In genomic region chr5:88952996-88953643, GRCh38 we compare ENCODE assay signal across 21 cellular contexts.
DNase-seq lines count a peak whose midpoint lies in the region; ATAC-seq, FAIRE-seq and TF ChIP-seq lines count a peak whose summit lies in the region.
"Had no signal": no experiment of that assay in that cellular context is flagged by ENCODE, and none has a peak within 500 bp of the region (broad histone marks: within the 10 kb centered on the region; RNA-seq: fewer than 3 reads in every experiment).

No MANE protein-coding gene starts in this region.

- H3K79me2 ChIP-seq in GM12878 (ENCODE audit: control insufficient read depth, insufficient read depth, low read length) (no peaks in the 10 kb centered on the region), HepG2 (ENCODE audit: insufficient read depth, low read length) (no peaks in the 10 kb centered on the region)

- H3K9ac ChIP-seq in GM12878 (ENCODE audit: control insufficient read depth, insufficient read depth, low read length) (no peak overlapping the region), HepG2 (ENCODE audit: insufficient read depth, low read depth, low read length) (no peak overlapping the region)

- H3K27me3 ChIP-seq in GM12878 (replicated peaks in 1 of 2; ENCODE audit: control insufficient read depth in 2 of 2, insufficient read depth in 2 of 2, low read length in 1 of 2) (no peaks in the 10 kb centered on the region), HepG2 (ENCODE audit: control insufficient read depth in 1 of 2, insufficient read depth in 2 of 2, low read length in 2 of 2) (no peaks in the 10 kb centered on the region)

- H3K4me2 ChIP-seq in GM12878 (ENCODE audit: control insufficient read depth, insufficient read depth) (peak overlapping the region; percentile 36; the same call in 1 of the 2 replicates), HepG2 (ENCODE audit: low read depth, low read length) (no peak overlapping the region)

- FAIRE-seq in GM12878 (lab: Jason Lieb, UNC) (no peak), HepG2 (lab: Jason Lieb, UNC) (no peak)
- FAIRE-seq: A204.1, G401.6 had no signal

- H3K36me3 ChIP-seq in GM12878 (ENCODE audit: control insufficient read depth in 2 of 2, insufficient read depth in 2 of 2, low read length in 1 of 2) (no peaks in the 10 kb centered on the region), HepG2 (replicated peaks in 1 of 2; ENCODE audit: control insufficient read depth in 1 of 2, insufficient read depth in 2 of 2, low read length in 2 of 2) (no peaks in the 10 kb centered on the region)
- H3K36me3 ChIP-seq: HAP-1, left ventricle myocardium inferior had no signal

- RAD21 ChIA-PET in GM12878 (lab: Charles Lee; ENCODE audit: unreplicated experiment), result interaction anchor here (1.2 kb wide), 2 partner anchors 25 to 66 kb away, joined by 3 to 4 read pairs; no protein-coding TSS in a partner anchor

- no peak overlapping the region for H3K27ac Mint-ChIP-seq in T-cell
- H3K27ac Mint-ChIP-seq: activated CD4-positive, alpha-beta memory T cell treated with anti-CD3 and anti-CD28 coated beads, Interleukin-2, amount 10 ng/mL, durations not matched to agents 7 days and 5 days; activated T-helper 17 cell treated with anti-CD3 and anti-CD28 coated beads, Interleukin-2, amount 50 U/mL, for 72 hours; CD4-positive, alpha-beta T cell had no signal

- H4K20me1 ChIP-seq in GM12878 (ENCODE audit: control insufficient read depth, insufficient read depth) (no peaks in the 10 kb centered on the region), HepG2 (ENCODE audit: insufficient read depth, low read length) (no peaks in the 10 kb centered on the region)

- H3K9me3 Mint-ChIP-seq in T-cell, result no peaks in the 10 kb centered on the region
- H3K9me3 Mint-ChIP-seq: activated CD4-positive, alpha-beta memory T cell treated with anti-CD3 and anti-CD28 coated beads, Interleukin-2, amount 10 ng/mL, durations not matched to agents 7 days and 5 days; CD4-positive, alpha-beta T cell; neural crest cell had no signal

- no peak for TF ChIP-seq EP300 in GM12878 (IDR thresholded peaks at IDR 0.05; ENCODE audit: borderline replicate concordance in 1 of 2, control insufficient read depth in 1 of 2, low read depth in 2 of 2, low read length in 2 of 2)
- TF ChIP-seq EP300 in HepG2 (IDR thresholded peaks at IDR 0.05; ENCODE audit: low read depth in 2 of 2, low read length in 2 of 2), result no peak
- no peak for TF ChIP-seq EP300 in HepG2 (CRISPR knock-in tag; IDR thresholded peaks at IDR 0.05; ENCODE audit: borderline replicate concordance)

- ATAC-seq in GM12878 (peak; percentile 41), HepG2 (no peak), T-cell (replicated peaks in 1 of 4) (no peak)
- ATAC-seq: activated T-helper 17 cell treated with anti-CD3 and anti-CD28 coated beads, Interleukin-2, amount 50 U/mL, for 72 hours had no signal

- no TSS peak for BruUV-seq in GM12878 (replicated peaks; lab: Mats Ljungman, UMichigan)
- no TSS peak for BruUV-seq in HepG2 (replicated peaks; lab: Mats Ljungman, UMichigan)

- H3K36me3 Mint-ChIP-seq in T-cell, result no peaks in the 10 kb centered on the region

- DNase-seq in NCI-H1417 (lab: John Stamatoyannopoulos, UW) (peak; percentile 29 to 56 (median 51)), NCI-H1417 treated with DMSO at 0.1 percent for 48 hours (lab: John Stamatoyannopoulos, UW) (no peak), NCI-H2029 treated with DMSO at 0.1 percent for 48 hours (lab: John Stamatoyannopoulos, UW) (peak; percentile 49), GM12878 (ENCODE audit: low read depth, low spot score) (no peak), HepG2 (ENCODE audit: low spot score) (no peak), NCI-H2227 (lab: John Stamatoyannopoulos, UW; ENCODE audit: unreplicated experiment) (no peak), T-cell (no peak)
- DNase-seq in activated T-cell treated with anti-CD3 and anti-CD28 coated beads, Interleukin-2, amount 50 U/mL, for 1 hour, result no peak
- DNase-seq: activated CD4-positive, alpha-beta memory T cell treated with anti-CD3 and anti-CD28 coated beads, Interleukin-2, amount 10 ng/mL, durations not matched to agents 7 days and 5 days; CD4-positive, alpha-beta T cell; erythroblast; hippocampal formation; Kasumi-1; left ventricle myocardium inferior; right cardiac atrium had no signal

- CTCF ChIA-PET in GM12878 (lab: Yijun Ruan, JAX), result interaction anchor here (0.7 to 2.2 kb wide), 2 partner anchors 8 to 65 kb away, joined by 3 to 5 read pairs; no protein-coding TSS in a partner anchor
- CTCF ChIA-PET in HepG2 (lab: Yijun Ruan, JAX; ENCODE audit: low intra/inter-chr PET ratio, low total read pairs), result no interaction called here
- CTCF ChIA-PET in T-cell (lab: Charles Lee), result no interaction called here

- SMC1A ChIA-PET in GM12878 (lab: Charles Lee; ENCODE audit: uncharacterized antibody, unreplicated experiment), result interaction anchor here (0.5 to 1.8 kb wide), 4 partner anchors 8 to 776 kb away, joined by 3 to 7 read pairs (median 4); no protein-coding TSS in a partner anchor

- no peak overlapping the region for H3K4me3 Mint-ChIP-seq in T-cell
- H3K4me3 Mint-ChIP-seq: activated CD4-positive, alpha-beta memory T cell treated with anti-CD3 and anti-CD28 coated beads, Interleukin-2, amount 10 ng/mL, durations not matched to agents 7 days and 5 days; activated T-helper 17 cell treated with anti-CD3 and anti-CD28 coated beads, Interleukin-2, amount 50 U/mL, for 72 hours; CD4-positive, alpha-beta T cell; neural crest cell had no signal

- TF ChIP-seq RAD21 in GM12878 (IDR thresholded peaks at IDR 0.05; ENCODE audit: insufficient read depth, low read depth, low read length) (no peak), HepG2 (CRISPR knock-in tag; IDR thresholded peaks at IDR 0.05) (no peak)

- no peak overlapping the region for H3K4me3 ChIP-seq in GM12878
- H3K4me3 ChIP-seq in HepG2 (replicated peaks in 1 of 3; ENCODE audit: insufficient read depth in 1 of 3, low read depth in 2 of 3, low read length in 3 of 3), result no peak overlapping the region
- H3K4me3 ChIP-seq: coronary artery, HAP-1, left ventricle myocardium inferior had no signal

- no peaks in the 10 kb centered on the region for H3K9me3 ChIP-seq in GM12878 (replicated peaks; ENCODE audit: control insufficient read depth, insufficient read depth, low read length)
- no peaks in the 10 kb centered on the region for H3K9me3 ChIP-seq in HepG2 (ENCODE audit: low read length)
- H3K9me3 ChIP-seq: HAP-1, left ventricle myocardium inferior had no signal

- H3K27me3 Mint-ChIP-seq in T-cell, result no peaks in the 10 kb centered on the region
- H3K27me3 Mint-ChIP-seq: activated CD4-positive, alpha-beta memory T cell treated with anti-CD3 and anti-CD28 coated beads, Interleukin-2, amount 10 ng/mL, durations not matched to agents 7 days and 5 days had no signal

- H3K27ac ChIP-seq in GM12878 (ENCODE audit: control insufficient read depth, insufficient read depth) (peak overlapping the region; percentile 24; the same call in 1 of the 2 replicates), HepG2 (ENCODE audit: extremely low read length, insufficient read depth, low read length) (no peak overlapping the region)
- H3K27ac ChIP-seq: left ventricle myocardium inferior had no signal

- TF ChIP-seq CTCF in GM12878 (IDR thresholded peaks at IDR 0.05 in 2 of 3, conservative IDR thresholded peaks at IDR 0.05 in 1 of 3; ENCODE audit: control insufficient read depth in 2 of 3, extremely low read depth in 1 of 3, insufficient read depth in 1 of 3, low read depth in 3 of 3, low read length in 3 of 3) (no peak), HepG2 (CRISPR knock-in tag; IDR thresholded peaks at IDR 0.05) (no peak)

- no peaks in the 10 kb centered on the region for H3K4me1 Mint-ChIP-seq in T-cell
- H3K4me1 Mint-ChIP-seq: activated CD4-positive, alpha-beta memory T cell treated with anti-CD3 and anti-CD28 coated beads, Interleukin-2, amount 10 ng/mL, durations not matched to agents 7 days and 5 days; activated T-helper 17 cell treated with anti-CD3 and anti-CD28 coated beads, Interleukin-2, amount 50 U/mL, for 72 hours had no signal

- no peak for TF ChIP-seq POLR2A in GM12878 (IDR thresholded peaks at IDR 0.05; ENCODE audit: low read depth, low read length)
- TF ChIP-seq POLR2A in HepG2 (IDR thresholded peaks at IDR 0.05; ENCODE audit: insufficient read depth in 1 of 2, low read depth in 2 of 2, low read length in 2 of 2), result no peak

- intact Hi-C loops in GM12878 (cut with micrococcal nuclease; ENCODE audit: unreplicated experiment) (no loop called here), HepG2 (cut with micrococcal nuclease; ENCODE audit: unreplicated experiment) (no loop called here)

- peaks cover 14% of the 10 kb centered on the region for H3K4me1 ChIP-seq in GM12878 (ENCODE audit: control insufficient read depth, insufficient read depth, low read length)
- no peaks in the 10 kb centered on the region for H3K4me1 ChIP-seq in HepG2 (ENCODE audit: insufficient read depth, low read length)

- H2AFZ ChIP-seq in GM12878 (ENCODE audit: control insufficient read depth, low read depth, low read length) (peak overlapping the region; percentile 57), HepG2 (ENCODE audit: low read length) (no peak overlapping the region)

- in situ Hi-C loops in GM12878 (cut with MboI), result no loop called here
- in situ Hi-C loops in HepG2 (cut with HindIII; ENCODE audit: extremely low pct_ligation_motif_present, low pct_unique_long_range_greater_than_20kb), result no loop called here

- 35% methylated on average over 5 of the region's 5 CpGs for WGBS in GM12878 (ENCODE audit: insufficient coverage, insufficient replicate concordance, low lambda C conversion rate, missing lambda C conversion rate)
- WGBS in HepG2 (ENCODE audit: low lambda C conversion rate), result 24% methylated on average over 5 of the region's 5 CpGs

- POLR2A ChIA-PET in GM12878 (lab: Charles Lee) (no interaction called here), HepG2 (lab: Yijun Ruan, JAX) (no interaction called here), T-cell (lab: Charles Lee) (no interaction called here)

TF ChIP-seq in GM12878, 131 proteins besides CTCF, POLR2A, EP300 and RAD21 (continues in another document):
- peak; percentile 24; the same call in 1 of the 2 replicates for TF ChIP-seq EED (IDR thresholded peaks at IDR 0.05; ENCODE audit: low read depth)
- TF ChIP-seq MEF2B (IDR thresholded peaks at IDR 0.05; ENCODE audit: partially characterized antibody, poor library complexity, severe bottlenecking), result no peak
- peak; percentile 84; the same call in 1 of the 3 replicates for TF ChIP-seq POU2F2 (IDR thresholded peaks at IDR 0.05; ENCODE audit: borderline replicate concordance, low read depth, low read length)
- TF ChIP-seq NFIC (IDR thresholded peaks at IDR 0.05; ENCODE audit: low read depth, low read length), result peak; percentile 37; the same call in 1 of the 2 replicates

TF ChIP-seq in HepG2, 621 proteins besides CTCF, POLR2A, EP300 and RAD21 (continues in another document):
- TF ChIP-seq IKZF4 (CRISPR knock-in tag; IDR thresholded peaks at IDR 0.05; ENCODE audit: borderline replicate concordance, low read depth, not compliant biosample characterization) (no peak), FIP1L1 (IDR thresholded peaks at IDR 0.05; ENCODE audit: borderline replicate concordance, insufficient read depth, low read depth, low read length) (no peak)

Comparison
In these comparisons a context has a peak if more than half of its experiments do, and no peak if none do; other contexts are left out.
1. DNase-seq: peak in NCI-H1417 (3 of 3) and NCI-H2029 treated with DMSO at 0.1 percent for 48 hours (single experiment); none in NCI-H1417 treated with DMSO at 0.1 percent for 48 hours (single experiment), GM12878 (single experiment), activated T-cell treated with anti-CD3 and anti-CD28 coated beads, Interleukin-2, amount 50 U/mL, for 1 hour (single experiment), HepG2 (single experiment), NCI-H2227 (single experiment) and T-cell (0 of 34).